ENCODE assay signal across 1 cellular context in genomic region chr20:34875657-34876160, GRCh38.
A peak's percentile ranks its signal among the peaks of the same experiment; 100 is the strongest.
TF ChIP-seq lines count a peak whose summit lies in the region.

No MANE protein-coding gene starts in this region.

TF ChIP-seq in HepG2, 621 proteins besides CTCF, POLR2A, EP300 and RAD21 (continued from another document and continues in another):
- TF ChIP-seq ZNF768 (CRISPR knock-in tag; IDR thresholded peaks at IDR 0.05) (no peak), PRDM10 (CRISPR knock-in tag; IDR thresholded peaks at IDR 0.05; ENCODE audit: low read depth) (no peak; the same call in 1 of the 2 replicates), FOSL2 (CRISPR knock-in tag; IDR thresholded peaks at IDR 0.05) (0 out of 2 replicates have a peak, but pooled peaks have one; percentile 11), ZIK1 (CRISPR knock-in tag; IDR thresholded peaks at IDR 0.05; ENCODE audit: borderline replicate concordance, low read depth) (no peak), MTA3 (CRISPR knock-in tag; IDR thresholded peaks at IDR 0.05) (no peak), JDP2 (CRISPR knock-in tag; IDR thresholded peaks at IDR 0.05; ENCODE audit: borderline replicate concordance) (no peak), GZF1 (CRISPR knock-in tag; IDR thresholded peaks at IDR 0.05) (no peak), ZNF710 (CRISPR knock-in tag; IDR thresholded peaks at IDR 0.05; ENCODE audit: borderline replicate concordance) (no peak; the same call in 1 of the 2 replicates), ZNF205 (CRISPR knock-in tag; IDR thresholded peaks at IDR 0.05) (0 out of 2 replicates have a peak, but pooled peaks have one; percentile 75), ETS1 (CRISPR knock-in tag; IDR thresholded peaks at IDR 0.05) (no peak), SMAD3 (CRISPR knock-in tag; IDR thresholded peaks at IDR 0.05) (no peak), ZNF891 (CRISPR knock-in tag; IDR thresholded peaks at IDR 0.05) (no peak), ZBTB33 (CRISPR knock-in tag; IDR thresholded peaks at IDR 0.05) (0 out of 2 replicates have a peak, but pooled peaks have one; percentile 35), ZNF275 (CRISPR knock-in tag; IDR thresholded peaks at IDR 0.05; ENCODE audit: borderline replicate concordance) (no peak), ZNF720 (CRISPR knock-in tag; IDR thresholded peaks at IDR 0.05) (no peak), SKI (IDR thresholded peaks at IDR 0.05; ENCODE audit: partially characterized antibody) (no peak), AGO2 (optimal IDR thresholded peaks at IDR 0.05; ENCODE audit: low read depth, low read length) (no peak), ZSCAN31 (CRISPR knock-in tag; IDR thresholded peaks at IDR 0.05; ENCODE audit: low read depth) (no peak; the same call in none of the 2 replicates), SOX13 (IDR thresholded peaks at IDR 0.05) (no peak), SOX13 (CRISPR knock-in tag; conservative IDR thresholded peaks at IDR 0.05 in 1 of 2, IDR thresholded peaks at IDR 0.05 in 1 of 2) (peak in 1 of 2 experiments; percentile 44; a peak in 1 of 4 replicates), ZNF576 (CRISPR knock-in tag; IDR thresholded peaks at IDR 0.05) (no peak), HINFP (CRISPR knock-in tag; IDR thresholded peaks at IDR 0.05; ENCODE audit: low read depth) (no peak), MED13 (CRISPR knock-in tag; IDR thresholded peaks at IDR 0.05) (no peak), KAT8 (CRISPR knock-in tag; IDR thresholded peaks at IDR 0.05) (peak; percentile 58; the same call in 1 of the 2 replicates), ZNF20 (CRISPR knock-in tag; IDR thresholded peaks at IDR 0.05) (no peak), TGIF2 (CRISPR knock-in tag; IDR thresholded peaks at IDR 0.05) (peak; percentile 82; the same call in 1 of the 2 replicates), STAG1 (CRISPR knock-in tag; IDR thresholded peaks at IDR 0.05) (no peak), ZNF44 (CRISPR knock-in tag; IDR thresholded peaks at IDR 0.05) (no peak), NR0B2 (CRISPR knock-in tag; IDR thresholded peaks at IDR 0.05) (no peak), YEATS2 (CRISPR knock-in tag; IDR thresholded peaks at IDR 0.05; ENCODE audit: borderline replicate concordance) (peak; percentile 73; the same call in 1 of the 2 replicates), ZNF564 (CRISPR knock-in tag; IDR thresholded peaks at IDR 0.05) (peak; percentile 68; the same call in 1 of the 2 replicates), NFAT5 (CRISPR knock-in tag; IDR thresholded peaks at IDR 0.05) (no peak), MZF1 (CRISPR knock-in tag; IDR thresholded peaks at IDR 0.05; ENCODE audit: borderline replicate concordance) (no peak), RFXAP (CRISPR knock-in tag; IDR thresholded peaks at IDR 0.05; ENCODE audit: borderline replicate concordance) (no peak), EZH2 (conservative IDR thresholded peaks at IDR 0.05; ENCODE audit: low read depth, low read length) (no peak), KLF12 (CRISPR knock-in tag; IDR thresholded peaks at IDR 0.05; ENCODE audit: borderline replicate concordance) (no peak), GLI4 (CRISPR knock-in tag; IDR thresholded peaks at IDR 0.05; ENCODE audit: borderline replicate concordance) (no peak; the same call in 1 of the 2 replicates), ZNF749 (CRISPR knock-in tag; IDR thresholded peaks at IDR 0.05; ENCODE audit: borderline replicate concordance) (no peak), ZSCAN20 (CRISPR knock-in tag; IDR thresholded peaks at IDR 0.05; ENCODE audit: borderline replicate concordance) (no peak), NPAS2 (CRISPR knock-in tag; IDR thresholded peaks at IDR 0.05; ENCODE audit: borderline replicate concordance) (no peak), THAP11 (CRISPR knock-in tag; IDR thresholded peaks at IDR 0.05) (0 out of 2 replicates have a peak, but pooled peaks have one; percentile 52), ZNF276 (CRISPR knock-in tag; IDR thresholded peaks at IDR 0.05; ENCODE audit: low read depth) (no peak), ZNF12 (CRISPR knock-in tag; IDR thresholded peaks at IDR 0.05) (no peak), ZMYM4 (CRISPR knock-in tag; IDR thresholded peaks at IDR 0.05) (peak; percentile 56), ZNF335 (CRISPR knock-in tag; IDR thresholded peaks at IDR 0.05) (peak; percentile 75; the same call in 1 of the 2 replicates)
